In the genomic region with DNA sequence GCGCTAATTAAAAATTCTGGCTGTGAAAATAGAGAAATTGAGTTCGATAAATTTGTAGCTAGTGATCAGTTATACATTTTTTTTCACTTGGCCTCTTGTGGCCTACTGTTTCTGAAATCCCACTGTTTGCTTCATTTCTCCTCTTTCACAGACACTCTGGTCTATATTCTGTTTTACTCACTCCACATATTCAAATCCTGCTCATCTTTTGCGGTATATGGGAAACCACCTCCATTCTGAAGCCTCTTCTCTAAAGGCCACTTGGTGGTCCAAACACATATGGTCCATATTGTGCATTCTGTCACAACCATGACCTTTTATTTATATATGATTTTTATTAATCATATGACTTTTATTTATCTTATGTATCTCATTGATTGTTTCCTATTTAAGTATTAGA, we compare ENCODE assay signal across 28 cellular contexts.
"Had no signal": no experiment of that assay in that cellular context is flagged by ENCODE, and none has a peak within 500 bp of the region (broad histone marks: within the 10 kb centered on the region; RNA-seq: fewer than 3 reads in every experiment).

No MANE protein-coding gene starts in this region.

- H3K9me3 Mint-ChIP-seq: activated CD4-positive, alpha-beta T cell treated with anti-CD3 and anti-CD28 coated beads, Interleukin-2, amount 10 ng/mL, durations not matched to agents 7 days and 5 days; activated CD8-positive, alpha-beta T cell treated with anti-CD3 and anti-CD28 coated beads for 36 hours; activated naive CD4-positive, alpha-beta T cell treated with anti-CD3 and anti-CD28 coated beads, Interleukin-2, amount 10 ng/mL, durations not matched to agents 7 days and 5 days; dendritic cell treated with granulocyte-macrophage colony-stimulating factor and Interleukin-4, amounts not matched to agents 40 ng/mL and 50 ng/mL, for 4 days; naive thymus-derived CD4-positive, alpha-beta T cell; neural progenitor cell; T-cell; T-helper 2 cell treated with Interferon-gamma antibody and Interleukin-4, amounts not matched to agents 5 μg/mL and 100 μg/mL, for 36 hours had no signal

- H3K4me2 ChIP-seq: neural progenitor cell had no signal

- H3K9ac ChIP-seq: neural progenitor cell had no signal

- ATAC-seq: activated CD8-positive, alpha-beta memory T cell treated with anti-CD3 and anti-CD28 coated beads, Interleukin-2, amount 10 ng/mL, durations not matched to agents 7 days and 5 days; activated CD8-positive, alpha-beta T cell treated with anti-CD3 and anti-CD28 coated beads for 36 hours; naive thymus-derived CD4-positive, alpha-beta T cell; T-cell had no signal

- H3K4me3 Mint-ChIP-seq: activated CD4-positive, alpha-beta T cell treated with anti-CD3 and anti-CD28 coated beads, Interleukin-2, amount 10 ng/mL, durations not matched to agents 7 days and 5 days; activated CD8-positive, alpha-beta memory T cell treated with anti-CD3 and anti-CD28 coated beads, Interleukin-2, amount 10 ng/mL, durations not matched to agents 7 days and 5 days; activated CD8-positive, alpha-beta T cell treated with anti-CD3 and anti-CD28 coated beads for 36 hours; activated naive CD4-positive, alpha-beta T cell treated with anti-CD3 and anti-CD28 coated beads, Interleukin-2, amount 10 ng/mL, durations not matched to agents 7 days and 5 days; dendritic cell treated with granulocyte-macrophage colony-stimulating factor and Interleukin-4, amounts not matched to agents 40 ng/mL and 50 ng/mL, for 4 days; naive thymus-derived CD4-positive, alpha-beta T cell; neural progenitor cell; T-cell; T-helper 2 cell treated with Interferon-gamma antibody and Interleukin-4, amounts not matched to agents 5 μg/mL and 100 μg/mL, for 36 hours had no signal

- H3K36me3 Mint-ChIP-seq: activated CD8-positive, alpha-beta memory T cell treated with anti-CD3 and anti-CD28 coated beads, Interleukin-2, amount 10 ng/mL, durations not matched to agents 7 days and 5 days; activated naive CD4-positive, alpha-beta T cell treated with anti-CD3 and anti-CD28 coated beads, Interleukin-2, amount 10 ng/mL, durations not matched to agents 7 days and 5 days; T-cell had no signal

- H3K4me3 ChIP-seq: cardiac muscle cell, neural progenitor cell, sigmoid colon, upper lobe of right lung had no signal

- H3K9me3 ChIP-seq: sigmoid colon, upper lobe of right lung had no signal

- H3K27ac ChIP-seq: cardiac muscle cell, neural progenitor cell, sigmoid colon, upper lobe of right lung, VCaP had no signal

- H3K4me1 ChIP-seq: neural progenitor cell, sigmoid colon, upper lobe of right lung had no signal

- DNase-seq: activated CD4-positive, alpha-beta T cell treated with anti-CD3 and anti-CD28 coated beads, Interleukin-2, amount 10 ng/mL, durations not matched to agents 7 days and 5 days; activated CD4-positive, CD25-positive, alpha-beta regulatory T cell treated with anti-CD3 and anti-CD28 coated beads, Interleukin-2, amount 50 U/mL, for 72 hours; activated CD8-positive, alpha-beta memory T cell treated with anti-CD3 and anti-CD28 coated beads, Interleukin-2, amount 10 ng/mL, durations not matched to agents 7 days and 5 days; activated CD8-positive, alpha-beta T cell treated with anti-CD3 and anti-CD28 coated beads for 36 hours; activated effector memory CD4-positive, alpha-beta T cell treated with anti-CD3 and anti-CD28 coated beads, Interleukin-2, amount 50 U/mL, for 16 hours; activated naive CD4-positive, alpha-beta T cell treated with anti-CD3 and anti-CD28 coated beads, Interleukin-2, amount 10 ng/mL, durations not matched to agents 7 days and 5 days; activated T-cell treated with anti-CD3 and anti-CD28 coated beads for 4 hours; amygdala; effector CD4-positive, alpha-beta T cell; erythroblast; glutamatergic neuron; hippocampal formation; islet precursor cell; left colon; naive thymus-derived CD4-positive, alpha-beta T cell; retina; sigmoid colon; stimulated activated CD4-positive, alpha-beta T cell treated with anti-CD3 and anti-CD28 coated beads, Interleukin-2, amount 100 ng/mL, for 48 hours; stimulated activated naive CD4-positive, alpha-beta T cell treated with Interleukin-2 at 50 U/mL for 16 hours; T-cell; upper lobe of right lung had no signal

- H3K36me3 ChIP-seq: cardiac muscle cell, neural progenitor cell, sigmoid colon, upper lobe of right lung had no signal

- H3K27me3 Mint-ChIP-seq: activated CD4-positive, alpha-beta T cell treated with anti-CD3 and anti-CD28 coated beads, Interleukin-2, amount 10 ng/mL, durations not matched to agents 7 days and 5 days; activated CD8-positive, alpha-beta T cell treated with anti-CD3 and anti-CD28 coated beads for 36 hours; dendritic cell treated with granulocyte-macrophage colony-stimulating factor and Interleukin-4, amounts not matched to agents 40 ng/mL and 50 ng/mL, for 4 days; progenitor cell of endocrine pancreas had no signal

- H3K4me1 Mint-ChIP-seq: activated CD4-positive, alpha-beta T cell treated with anti-CD3 and anti-CD28 coated beads, Interleukin-2, amount 10 ng/mL, durations not matched to agents 7 days and 5 days; activated CD8-positive, alpha-beta memory T cell treated with anti-CD3 and anti-CD28 coated beads, Interleukin-2, amount 10 ng/mL, durations not matched to agents 7 days and 5 days; activated naive CD4-positive, alpha-beta T cell treated with anti-CD3 and anti-CD28 coated beads, Interleukin-2, amount 10 ng/mL, durations not matched to agents 7 days and 5 days; naive thymus-derived CD4-positive, alpha-beta T cell; T-cell had no signal

- H2AFZ ChIP-seq: neural progenitor cell had no signal

- H3K27ac Mint-ChIP-seq: activated CD4-positive, alpha-beta T cell treated with anti-CD3 and anti-CD28 coated beads, Interleukin-2, amount 10 ng/mL, durations not matched to agents 7 days and 5 days; activated CD8-positive, alpha-beta memory T cell treated with anti-CD3 and anti-CD28 coated beads, Interleukin-2, amount 10 ng/mL, durations not matched to agents 7 days and 5 days; activated CD8-positive, alpha-beta T cell treated with anti-CD3 and anti-CD28 coated beads for 36 hours; activated naive CD4-positive, alpha-beta T cell treated with anti-CD3 and anti-CD28 coated beads, Interleukin-2, amount 10 ng/mL, durations not matched to agents 7 days and 5 days; dendritic cell treated with granulocyte-macrophage colony-stimulating factor and Interleukin-4, amounts not matched to agents 40 ng/mL and 50 ng/mL, for 4 days; naive thymus-derived CD4-positive, alpha-beta T cell; neural progenitor cell; T-cell; T-helper 2 cell treated with Interferon-gamma antibody and Interleukin-4, amounts not matched to agents 5 μg/mL and 100 μg/mL, for 36 hours had no signal

- H3K27me3 ChIP-seq: cardiac muscle cell, neural progenitor cell, sigmoid colon, upper lobe of right lung had no signal

- FAIRE-seq: frontal cortex had no signal
